In the genomic region with DNA sequence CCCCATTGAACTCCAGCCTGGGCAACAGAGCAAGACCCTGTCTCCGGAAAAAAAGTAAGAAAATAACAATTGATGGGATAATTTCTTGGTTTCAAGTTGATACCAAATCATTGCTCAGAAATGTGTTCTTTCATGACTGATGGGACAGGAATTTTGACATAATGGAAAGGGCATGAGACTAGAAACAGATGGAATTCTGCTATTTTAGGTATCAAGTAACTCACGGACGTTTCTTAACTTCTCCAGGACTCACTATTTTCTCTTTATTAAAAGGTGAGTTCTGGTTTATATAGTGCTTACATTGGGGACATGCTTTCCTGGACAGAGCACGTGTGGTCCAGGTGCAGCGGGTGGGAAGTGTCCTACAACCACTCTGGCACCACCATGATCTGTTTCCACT, we compare ENCODE assay signal across 22 cellular contexts. TPM values are rescaled to one million over a fixed set of nuclear protein-coding genes. Genes with fewer than 3 reads are reported as not detected.
DNase-seq lines count a peak whose midpoint lies in the region; FAIRE-seq and TF ChIP-seq lines count a peak whose summit lies in the region.
"Had no signal": no experiment of that assay in that cellular context is flagged by ENCODE, and none has a peak within 500 bp of the region (broad histone marks: within the 10 kb centered on the region; RNA-seq: fewer than 3 reads in every experiment).

No MANE protein-coding gene starts in this region.

- no peaks in the 10 kb centered on the region for H3K36me3 ChIP-seq in GM23248 (ENCODE audit: low read depth)
- no peaks in the 10 kb centered on the region for H3K36me3 ChIP-seq in astrocyte (ENCODE audit: insufficient read depth, low read length)
- H3K36me3 ChIP-seq in right atrium auricular region: no peaks in the 10 kb centered on the region
- H3K36me3 ChIP-seq in CD4-positive, alpha-beta memory T cell (ENCODE audit: insufficient read depth, low read length): no peaks in the 10 kb centered on the region
- H3K36me3 ChIP-seq: esophagus squamous epithelium, SJSA1 had no signal

- H3K27me3 ChIP-seq in GM23248 (replicated peaks; ENCODE audit: insufficient read depth) (no peaks in the 10 kb centered on the region), astrocyte (ENCODE audit: insufficient read depth, low read length) (no peaks in the 10 kb centered on the region), right atrium auricular region (no peaks in the 10 kb centered on the region)
- H3K27me3 ChIP-seq in CD4-positive, alpha-beta memory T cell (ENCODE audit: insufficient read depth, low read length): peaks cover 15% of the 10 kb centered on the region

- no peaks in the 10 kb centered on the region for H3K9me2 ChIP-seq in GM23248 (ENCODE audit: insufficient read depth)

- H3K9ac ChIP-seq in GM23248 (peak overlapping the region; percentile 48), astrocyte (ENCODE audit: low read length) (peak overlapping the region; percentile 54)

- H3F3A ChIP-seq in GM23248 (ENCODE audit: insufficient read depth): peaks cover 26% of the 10 kb centered on the region; the same call in 1 of the 2 replicates

- FAIRE-seq in astrocyte (lab: Jason Lieb, UNC): peak; percentile 23
- FAIRE-seq: kidney had no signal

- H4K20me1 ChIP-seq in GM23248 (ENCODE audit: insufficient read depth) (no peaks in the 10 kb centered on the region), astrocyte (ENCODE audit: insufficient read depth, low read length) (no peaks in the 10 kb centered on the region)

- TF ChIP-seq CTCF in astrocyte (IDR thresholded peaks at IDR 0.05; ENCODE audit: insufficient read depth, low read depth, low read length) (no peak), right atrium auricular region (IDR thresholded peaks at IDR 0.05) (no peak), lower leg skin (IDR thresholded peaks at IDR 0.05) (no peak)

- H2AFZ ChIP-seq in GM23248 (0 out of 2 replicates have a peak overlapping the region, but pooled peaks have one; percentile 35), astrocyte (ENCODE audit: low read depth, low read length) (no peak overlapping the region)

- H3K4me2 ChIP-seq in GM23248 (ENCODE audit: unreplicated experiment): peak overlapping the region; percentile 62
- peak overlapping the region; percentile 67 for H3K4me2 ChIP-seq in astrocyte (ENCODE audit: low read length)

- POLR2A ChIA-PET in CD4-positive, alpha-beta memory T cell (lab: Charles Lee; ENCODE audit: partially characterized antibody): no interaction called here

- H3K27ac Mint-ChIP-seq in astrocyte (ENCODE audit: unreplicated experiment): peak overlapping the region; percentile 97
- H3K27ac Mint-ChIP-seq in CD4-positive, alpha-beta memory T cell: no peak overlapping the region
- H3K27ac Mint-ChIP-seq: activated CD8-positive, alpha-beta T cell treated with anti-CD3 and anti-CD28 coated beads, Interleukin-2, amount 10 ng/mL, durations not matched to agents 7 days and 5 days; activated naive CD8-positive, alpha-beta T cell treated with anti-CD3 and anti-CD28 coated beads for 36 hours; activated T-cell treated with anti-CD3 and anti-CD28 coated beads, Interleukin-2, amount 50 U/mL, for 72 hours; CD4-positive, CD25-positive, alpha-beta regulatory T cell; T-helper 17 cell had no signal

- H3K4me1 Mint-ChIP-seq in astrocyte (ENCODE audit: low read depth, unreplicated experiment): peaks cover 38% of the 10 kb centered on the region
- peaks cover 0 to 8% (median under 1%) of the 10 kb centered on the region in 4 donors for H3K4me1 Mint-ChIP-seq in CD4-positive, alpha-beta memory T cell
- H3K4me1 Mint-ChIP-seq: activated naive CD8-positive, alpha-beta T cell treated with anti-CD3 and anti-CD28 coated beads for 36 hours; T-helper 17 cell had no signal

- H3K9me3 ChIP-seq in GM23248 (ENCODE audit: low read depth) (no peaks in the 10 kb centered on the region), astrocyte (ENCODE audit: insufficient read depth, low read depth, low read length) (no peaks in the 10 kb centered on the region), right atrium auricular region (no peaks in the 10 kb centered on the region)
- H3K9me3 ChIP-seq in CD4-positive, alpha-beta memory T cell (ENCODE audit: control insufficient read depth in 1 of 2, low read length in 2 of 2): no peaks in the 10 kb centered on the region
- H3K9me3 ChIP-seq: esophagus squamous epithelium, SJSA1 had no signal

- 47 to 50% methylated on average over 5 of the region's 5 CpGs for WGBS in GM23248 (ENCODE audit: low coverage in 1 of 2, low lambda C conversion rate in 2 of 2, missing lambda C conversion rate in 2 of 2), 2 experiments
- 77 to 88% methylated on average over 5 of the region's 5 CpGs for WGBS in lower leg skin, 2 donors

- no peak for TF ChIP-seq POLR2A in lower leg skin (IDR thresholded peaks at IDR 0.05)

- DNase-seq in GM23248 (peak; percentile 83), astrocyte (ENCODE audit: low read depth) (peak; percentile 42), glomerular visceral epithelial cell (ENCODE audit: extremely low spot score) (peak; percentile 10), NCI-H526 treated with DMSO at 0.1 percent for 48 hours (lab: John Stamatoyannopoulos, UW) (no peak), right atrium auricular region (ENCODE audit: low spot score) (no peak), lower leg skin (ENCODE audit: low spot score in 2 of 2) (no peak)
- no peak for DNase-seq in CD4-positive, alpha-beta memory T cell
- DNase-seq: activated CD4-positive, CD25-positive, alpha-beta regulatory T cell; activated CD8-positive, alpha-beta T cell treated with anti-CD3 and anti-CD28 coated beads, Interleukin-2, amount 10 ng/mL, durations not matched to agents 7 days and 5 days; activated naive CD8-positive, alpha-beta T cell treated with anti-CD3 and anti-CD28 coated beads for 36 hours; activated T-cell treated with anti-CD3 and anti-CD28 coated beads, Interleukin-2, amount 50 U/mL, for 72 hours; CD4-positive, CD25-positive, alpha-beta regulatory T cell; DMS79 treated with DMSO at 0.1 percent for 48 hours; esophagus squamous epithelium; H7; kidney; NCI-H1436 treated with DMSO at 0.1 percent for 48 hours; NCI-H2171; NCI-H82; stimulated activated CD4-positive, alpha-beta T cell treated with anti-CD3 and anti-CD28 coated beads, Interleukin-12 subunit alpha, Interleukin-12 subunit beta, amount 100 ng/mL, for 4 hours; T-helper 17 cell had no signal

- H3K4me1 ChIP-seq in GM23248 (ENCODE audit: insufficient read depth) (peaks cover 16% of the 10 kb centered on the region), astrocyte (ENCODE audit: insufficient read depth, low read length) (peaks cover 4% of the 10 kb centered on the region), right atrium auricular region (peaks cover 0 to 7% of the 10 kb centered on the region in 2 donors)
- H3K4me1 ChIP-seq in CD4-positive, alpha-beta memory T cell (ENCODE audit: insufficient read depth, low read length): peaks cover under 1% of the 10 kb centered on the region

- H3K36me3 Mint-ChIP-seq in astrocyte (ENCODE audit: low read depth, unreplicated experiment): peaks cover 3% of the 10 kb centered on the region
- H3K36me3 Mint-ChIP-seq in CD4-positive, alpha-beta memory T cell: no peaks in the 10 kb centered on the region
- H3K36me3 Mint-ChIP-seq: activated naive CD8-positive, alpha-beta T cell treated with anti-CD3 and anti-CD28 coated beads for 36 hours; CD4-positive, CD25-positive, alpha-beta regulatory T cell had no signal

- no peaks in the 10 kb centered on the region for H3K79me2 ChIP-seq in GM23248 (ENCODE audit: insufficient read depth)
- H3K79me2 ChIP-seq in astrocyte (ENCODE audit: insufficient read depth, low read length): peaks cover 3% of the 10 kb centered on the region

- intact Hi-C loops in lower leg skin (cut with DNase I; ENCODE audit: low total_unique reads): no loop called here
- intact Hi-C loops in CD4-positive, alpha-beta memory T cell (cut with micrococcal nuclease): no loop called here

- no peaks in the 10 kb centered on the region for H3K9me3 Mint-ChIP-seq in astrocyte (ENCODE audit: unreplicated experiment)
- H3K9me3 Mint-ChIP-seq in CD4-positive, alpha-beta memory T cell: no peaks in the 10 kb centered on the region
- H3K9me3 Mint-ChIP-seq: activated naive CD8-positive, alpha-beta T cell treated with anti-CD3 and anti-CD28 coated beads for 36 hours; activated T-cell treated with anti-CD3 and anti-CD28 coated beads, Interleukin-2, amount 50 U/mL, for 72 hours; CD4-positive, CD25-positive, alpha-beta regulatory T cell had no signal

- H3K27ac ChIP-seq in GM23248 (peak overlapping the region; percentile 70), astrocyte (ENCODE audit: low read depth, low read length) (peak overlapping the region; percentile 82), right atrium auricular region (no peak overlapping the region)
- H3K27ac ChIP-seq in CD4-positive, alpha-beta memory T cell (ENCODE audit: low read depth, low read length): no peak overlapping the region
- H3K27ac ChIP-seq: esophagus squamous epithelium, SJSA1 had no signal

- in situ Hi-C loops in GM23248 (cut with MboI): no loop called here

- H3K4me3 ChIP-seq in GM23248: peak overlapping the region; percentile 46; the same call in 1 of the 2 replicates
- H3K4me3 ChIP-seq in astrocyte (ENCODE audit: insufficient read depth, low read depth, low read length): peak overlapping the region; percentile 14
- H3K4me3 ChIP-seq in right atrium auricular region: no peak overlapping the region
- no peak overlapping the region for H3K4me3 ChIP-seq in lower leg skin (ENCODE audit: low read depth, poor library complexity, severe bottlenecking)
- no peak overlapping the region for H3K4me3 ChIP-seq in CD4-positive, alpha-beta memory T cell (ENCODE audit: low read length in 2 of 2)
- H3K4me3 ChIP-seq: esophagus squamous epithelium, SJSA1 had no signal

- CTCF ChIA-PET in CD4-positive, alpha-beta memory T cell (lab: Charles Lee; ENCODE audit: partially characterized antibody): no interaction called here

- peak overlapping the region; percentile 58 for H3K4me3 Mint-ChIP-seq in astrocyte (ENCODE audit: unreplicated experiment)
- H3K4me3 Mint-ChIP-seq in CD4-positive, alpha-beta memory T cell: no peak overlapping the region
- H3K4me3 Mint-ChIP-seq: activated CD8-positive, alpha-beta T cell treated with anti-CD3 and anti-CD28 coated beads, Interleukin-2, amount 10 ng/mL, durations not matched to agents 7 days and 5 days; activated naive CD8-positive, alpha-beta T cell treated with anti-CD3 and anti-CD28 coated beads for 36 hours; activated T-cell treated with anti-CD3 and anti-CD28 coated beads, Interleukin-2, amount 50 U/mL, for 72 hours; CD4-positive, CD25-positive, alpha-beta regulatory T cell; T-helper 17 cell had no signal

- no peaks in the 10 kb centered on the region for H3K27me3 Mint-ChIP-seq in astrocyte (ENCODE audit: low read depth, unreplicated experiment)
- peaks cover 41 to 43% of the 10 kb centered on the region in 2 donors for H3K27me3 Mint-ChIP-seq in CD4-positive, alpha-beta memory T cell

RNA-seq across cellular contexts. Expression of gene DSP, which starts 6.0 kb away (rescaled TPM):
- 108 and 110 TPM in 2 replicates for total RNA-seq in GM23248 (2014; rRNA removed; shearing (Covaris generic))
- 76.4 and 78.1 TPM in 2 replicates for polyA plus RNA-seq in GM23248 (2016; fragmentation: Nextera tagmentation; extraction: Ambion mirVana)
- total RNA-seq in astrocyte: 468 and 555 TPM in 2 replicates
- total RNA-seq in right atrium auricular region: 100 to 1,000 TPM; 121 to 229 TPM
- total RNA-seq in lower leg skin: 1,000 to 10,000 TPM; 2,143 to 2,497 (median 2,321) TPM
- not detected for total RNA-seq in CD4-positive, alpha-beta memory T cell
- not detected for polyA plus RNA-seq in CD4-positive, alpha-beta memory T cell
- total RNA-seq: CD4-positive, CD25-positive, alpha-beta regulatory T cell had no signal

RNA-seq across cellular contexts. Expression of gene SNRNP48, which starts 54.5 kb away (rescaled TPM):
- 9.9 and 13.1 TPM in 2 replicates for total RNA-seq in GM23248 (2014; rRNA removed; shearing (Covaris generic))
- 9.7 and 11.5 TPM in 2 replicates for polyA plus RNA-seq in GM23248 (2016; fragmentation: Nextera tagmentation; extraction: Ambion mirVana)
- total RNA-seq in astrocyte (10.2 and 13.1 TPM in 2 replicates), right atrium auricular region (1 to 10 TPM; 9.3 to 9.6 TPM), lower leg skin (10 to 100 TPM in 2 of 4 donors, 1 to 10 TPM in 2; 8.8 to 15.3 (median 10.7) TPM)
- total RNA-seq in CD4-positive, alpha-beta memory T cell: 10 to 100 TPM; 24.0 to 24.4 TPM
- polyA plus RNA-seq in CD4-positive, alpha-beta memory T cell: 10 to 100 TPM in 1 of 2 donors, 1 to 10 TPM in 1; 5.4 to 11.1 TPM

Comparison
In these comparisons a context has a peak if more than half of its experiments do, and no peak if none do; other contexts are left out.
1. DNase-seq: peak in GM23248 (single experiment), astrocyte (single experiment) and glomerular visceral epithelial cell (single experiment); none in NCI-H526 treated with DMSO at 0.1 percent for 48 hours (single experiment), right atrium auricular region (single experiment), lower leg skin (0 of 2) and CD4-positive, alpha-beta memory T cell (0 of 5).
2. H3K27ac ChIP-seq: peak in GM23248 (single experiment) and astrocyte (single experiment); none in right atrium auricular region (0 of 2) and CD4-positive, alpha-beta memory T cell (single experiment).
3. H3K4me3 ChIP-seq: peak in GM23248 (single experiment) and astrocyte (single experiment); none in right atrium auricular region (0 of 2), lower leg skin (single experiment) and CD4-positive, alpha-beta memory T cell (0 of 2).
4. RNA of gene DSP, which starts 6.0 kb away (total RNA-seq): 2,143 to 2,497 TPM in lower leg skin, 468 to 555 TPM in astrocyte, 121 to 229 TPM in right atrium auricular region and 108 to 110 TPM in GM23248; not detected in CD4-positive, alpha-beta memory T cell; every median in the first group is over 100 times any median in the second.